ENCODE assay signal across 14 cellular contexts in genomic region chr7:104967595-104967994, GRCh38. TPM values are rescaled to one million over a fixed set of nuclear protein-coding genes. Genes with fewer than 3 reads are reported as not detected.
DNase-seq lines count a peak whose midpoint lies in the region; ATAC-seq, FAIRE-seq and TF ChIP-seq lines count a peak whose summit lies in the region.
"Had no signal": no experiment of that assay in that cellular context is flagged by ENCODE, and none has a peak within 500 bp of the region (broad histone marks: within the 10 kb centered on the region; RNA-seq: fewer than 3 reads in every experiment).

No MANE protein-coding gene starts in this region.

- peak overlapping the region in 5 of 11 experiments; percentile 15 to 40 (median 26); a peak in 6 of 22 replicates for H3K27ac ChIP-seq in BLaER1 treated with 17β-estradiol and CSF1 and Interleukin-3, amounts not matched to agents 10 nM and 100 nM
- H3K27ac ChIP-seq in sigmoid colon (peak overlapping the region in 3 of 4 donors; percentile 6 to 29 (median 13)), suprapubic skin (no peak overlapping the region)
- H3K27ac ChIP-seq: epithelial cell of prostate, tibial nerve had no signal

- TF ChIP-seq EP300 in sigmoid colon (IDR thresholded peaks at IDR 0.05) (no peak), suprapubic skin (IDR thresholded peaks at IDR 0.05) (no peak)

- no peak for FAIRE-seq in RCC 7860 (lab: Jason Lieb, UNC)

- no peak overlapping the region for H3K9ac ChIP-seq in BLaER1 treated with 17β-estradiol and CSF1 and Interleukin-3, amounts not matched to agents 10 nM and 100 nM

- intact Hi-C loops in sigmoid colon (cut with DNase I), result no loop called here
- intact Hi-C loops in sciatic nerve (cut with DNase I), result no loop called here

- no peak for ATAC-seq in sciatic nerve
- ATAC-seq: naive thymus-derived CD4-positive, alpha-beta T cell had no signal

- peaks cover 0 to 14% (median 0%) of the 10 kb centered on the region in 11 experiments; a peak in 3 of 22 replicates for H4K20me1 ChIP-seq in BLaER1 treated with 17β-estradiol and CSF1 and Interleukin-3, amounts not matched to agents 10 nM and 100 nM

- H3K4me1 ChIP-seq in BLaER1 treated with 17β-estradiol and CSF1 and Interleukin-3, amounts not matched to agents 10 nM and 100 nM, result peaks cover 19 to 90% (median 62%) of the 10 kb centered on the region in 10 experiments
- H3K4me1 ChIP-seq in sigmoid colon (peaks cover 0 to 37% (median 28%) of the 10 kb centered on the region in 4 donors), suprapubic skin (peaks cover 50% of the 10 kb centered on the region)

- TF ChIP-seq CTCF in sigmoid colon (IDR thresholded peaks at IDR 0.05), result no peak
- no peak for TF ChIP-seq CTCF in suprapubic skin (IDR thresholded peaks at IDR 0.05)

- peaks cover 85 to 100% (median 98%) of the 10 kb centered on the region in 11 experiments for H3K36me3 ChIP-seq in BLaER1 treated with 17β-estradiol and CSF1 and Interleukin-3, amounts not matched to agents 10 nM and 100 nM
- H3K36me3 ChIP-seq in sigmoid colon (no peaks in the 10 kb centered on the region), suprapubic skin (no peaks in the 10 kb centered on the region)
- H3K36me3 ChIP-seq: tibial nerve had no signal

- H3K4me2 ChIP-seq in BLaER1 treated with 17β-estradiol and CSF1 and Interleukin-3, amounts not matched to agents 10 nM and 100 nM, result peak overlapping the region in 6 of 11 experiments; percentile 1 to 44 (median 12); a peak in 4 of 22 replicates

- peaks cover 0 to 26% (median 22%) of the 10 kb centered on the region in 11 experiments; a peak in 17 of 22 replicates for H3K9me3 ChIP-seq in BLaER1 treated with 17β-estradiol and CSF1 and Interleukin-3, amounts not matched to agents 10 nM and 100 nM (replicated peaks in 1 of 11)
- H3K9me3 ChIP-seq in sigmoid colon (no peaks in the 10 kb centered on the region), suprapubic skin (no peaks in the 10 kb centered on the region)
- H3K9me3 ChIP-seq: tibial nerve had no signal

- H3K27me3 ChIP-seq in BLaER1 treated with 17β-estradiol and CSF1 and Interleukin-3, amounts not matched to agents 10 nM and 100 nM, result no peaks in the 10 kb centered on the region
- no peaks in the 10 kb centered on the region for H3K27me3 ChIP-seq in sigmoid colon
- H3K27me3 ChIP-seq in suprapubic skin, result no peaks in the 10 kb centered on the region
- H3K27me3 ChIP-seq: tibial nerve had no signal

- DNase-seq in RCC 7860 (ENCODE audit: low spot score), result peak; percentile 67
- peak; percentile 77 for DNase-seq in fibroblast of peridontal ligament (ENCODE audit: extremely low read depth)
- DNase-seq in sigmoid colon, result no peak
- DNase-seq in suprapubic skin (ENCODE audit: low spot score in 2 of 2), result no peak
- DNase-seq in foreskin melanocyte, result no peak
- no peak for DNase-seq in sciatic nerve (ENCODE audit: low spot score)
- DNase-seq in SK-N-DZ (ENCODE audit: low spot score), result no peak
- DNase-seq: amniotic stem cell; DMS153; naive thymus-derived CD4-positive, alpha-beta T cell; NCI-H1417 had no signal

- TF ChIP-seq POLR2A in sigmoid colon (IDR thresholded peaks at IDR 0.05), result no peak
- no peak for TF ChIP-seq POLR2A in suprapubic skin (IDR thresholded peaks at IDR 0.05)

- WGBS in sigmoid colon, 2 donors, result 91 to 93% methylated on average over 4 of the region's 4 CpGs
- 89% methylated on average over 4 of the region's 4 CpGs for WGBS in suprapubic skin

- H3K4me3 ChIP-seq in BLaER1 treated with 17β-estradiol and CSF1 and Interleukin-3, amounts not matched to agents 10 nM and 100 nM, result no peak overlapping the region
- H3K4me3 ChIP-seq in sigmoid colon (no peak overlapping the region), suprapubic skin (no peak overlapping the region)
- H3K4me3 ChIP-seq: tibial nerve had no signal

RNA-seq across cellular contexts. Expression of gene KMT2E, which starts 46.4 kb away (rescaled TPM):
- total RNA-seq in sigmoid colon (100 to 1,000 TPM in 3 of 4 donors, 10 to 100 TPM in 1; 84.7 to 109 (median 104) TPM), suprapubic skin (100 to 1,000 TPM in 2 of 4 donors, 10 to 100 TPM in 2; 93.9 to 208 (median 118) TPM), sciatic nerve (161 TPM)
- 10 to 100 TPM; 20.6 to 38.7 (median 26.4) TPM for polyA plus RNA-seq in sigmoid colon
- 24.2 and 29.9 TPM in 2 replicates for polyA plus RNA-seq in SK-N-DZ (2014; cell fraction: cytosol; rRNA removed)
- 26.7 and 45.3 TPM in 2 replicates for polyA plus RNA-seq in SK-N-DZ (2014; cell fraction: nucleus; rRNA removed)

Comparison
In these comparisons a context has a peak if more than half of its experiments do, and no peak if none do; other contexts are left out.
1. DNase-seq: peak in RCC 7860 (single experiment) and fibroblast of peridontal ligament (single experiment); none in sigmoid colon (single experiment), suprapubic skin (0 of 2), foreskin melanocyte (single experiment), sciatic nerve (single experiment) and SK-N-DZ (single experiment).